Comparison of ENCODE assay signal across 29 cellular contexts in the genomic region with DNA sequence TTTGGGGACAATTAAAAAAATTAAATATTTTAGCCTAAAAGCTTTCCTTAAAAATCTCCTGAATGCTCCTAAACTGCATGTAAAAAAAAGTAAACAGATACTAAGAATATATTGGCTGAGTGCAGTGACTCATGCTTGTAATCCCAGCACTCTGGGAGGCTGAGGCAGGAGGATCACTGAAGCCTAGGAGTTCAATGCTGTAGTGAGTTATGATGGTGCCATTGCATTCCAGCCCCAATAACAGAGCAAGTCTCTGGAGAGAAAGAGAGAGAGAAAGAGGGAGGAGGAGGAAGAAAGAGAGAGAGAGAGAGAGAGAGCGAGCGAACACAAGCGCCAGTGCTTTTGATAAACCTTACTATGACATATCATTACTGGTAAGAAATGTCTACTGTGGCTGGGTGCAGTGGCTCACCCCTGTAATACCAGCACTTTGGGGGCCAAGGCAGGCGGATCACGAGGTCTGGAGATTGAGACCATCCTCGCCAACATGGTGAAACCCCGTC. TPM values are rescaled to one million over a fixed set of nuclear protein-coding genes. Genes with fewer than 3 reads are reported as not detected.
DNase-seq lines count a peak whose midpoint lies in the region; ATAC-seq and TF ChIP-seq lines count a peak whose summit lies in the region.
"Had no signal": no experiment of that assay in that cellular context is flagged by ENCODE, and none has a peak within 500 bp of the region (broad histone marks: within the 10 kb centered on the region; RNA-seq: fewer than 3 reads in every experiment).

No MANE protein-coding gene starts in this region.

- no peaks in the 10 kb centered on the region for H3K9me3 ChIP-seq in CD4-positive, alpha-beta T cell (ENCODE audit: control insufficient read depth, low read length)
- H3K9me3 ChIP-seq in PC-9 (ENCODE audit: insufficient read depth, low read depth) (no peaks in the 10 kb centered on the region), heart left ventricle (no peaks in the 10 kb centered on the region)
- H3K9me3 ChIP-seq: BLaER1, colonic mucosa, lower lobe of right lung, spleen had no signal

- TF ChIP-seq CTCF in activated CD8-positive, alpha-beta T cell treated with anti-CD3 and anti-CD28 coated beads for 36 hours (IDR thresholded peaks at IDR 0.05), result no peak
- no peak for TF ChIP-seq CTCF in CD4-positive, alpha-beta T cell (IDR thresholded peaks at IDR 0.05)
- no peak for TF ChIP-seq CTCF in PC-9 (conservative IDR thresholded peaks at IDR 0.05)
- no peak for TF ChIP-seq CTCF in foreskin keratinocyte (conservative IDR thresholded peaks at IDR 0.05)
- TF ChIP-seq CTCF in heart left ventricle (IDR thresholded peaks at IDR 0.05), result no peak

- H3K4me1 ChIP-seq in PC-9 (replicated peaks; ENCODE audit: insufficient read depth) (no peaks in the 10 kb centered on the region; the same call in 1 of the 2 replicates), foreskin keratinocyte (no peaks in the 10 kb centered on the region), heart left ventricle (peaks cover 0 to 45% (median 7%) of the 10 kb centered on the region in 12 donors)
- H3K4me1 ChIP-seq: BLaER1, colonic mucosa had no signal

- no peak overlapping the region for H3K4me2 ChIP-seq in PC-9
- H3K4me2 ChIP-seq: BLaER1 had no signal

- CTCF ChIA-PET in activated CD8-positive, alpha-beta T cell treated with anti-CD3 and anti-CD28 coated beads for 36 hours (lab: Charles Lee), result interaction anchor here (2.9 kb wide), 1 partner anchor 107 kb away, joined by 13 read pairs; the partner anchor contains the start of gene ARMC12
- CTCF ChIA-PET in activated CD8-positive, alpha-beta T cell treated with anti-CD3 and anti-CD28 coated beads, Interleukin-2, amount 10 ng/mL, durations not matched to agents 7 days and 5 days (lab: Charles Lee), result interaction anchor here (0.7 to 2.1 kb wide), 3 partner anchors 33 to 107 kb away, joined by 3 to 4 read pairs (median 4); no protein-coding TSS in a partner anchor
- CTCF ChIA-PET in CD4-positive, alpha-beta T cell (lab: Charles Lee), result no interaction called here
- CTCF ChIA-PET in PC-9 (lab: Charles Lee), result no interaction called here

- TF ChIP-seq POLR2A in heart left ventricle (IDR thresholded peaks at IDR 0.05), result no peak

- no peaks in the 10 kb centered on the region for H3K9me3 Mint-ChIP-seq in activated CD8-positive, alpha-beta T cell treated with anti-CD3 and anti-CD28 coated beads for 36 hours
- no peaks in the 10 kb centered on the region for H3K9me3 Mint-ChIP-seq in activated CD8-positive, alpha-beta T cell treated with anti-CD3 and anti-CD28 coated beads, Interleukin-2, amount 10 ng/mL, durations not matched to agents 7 days and 5 days (ENCODE audit: insufficient read depth)
- no peaks in the 10 kb centered on the region for H3K9me3 Mint-ChIP-seq in CD4-positive, alpha-beta T cell
- H3K9me3 Mint-ChIP-seq: activated T-helper 2 cell treated with anti-CD3 and anti-CD28 coated beads, Interferon-gamma antibody, Interleukin-2, Interleukin-4, amounts not matched to agents 10 μg/mL and 5 μg/mL and 100 μg/mL, durations not matched to agents 14 hours and 24 hours and 36 hours; neural crest cell; type B pancreatic cell had no signal

- H3K4me3 ChIP-seq in PC-9 (no peak overlapping the region), heart left ventricle (no peak overlapping the region)
- H3K4me3 ChIP-seq: BLaER1, colonic mucosa, GM23248, lower lobe of right lung, spleen had no signal

- ATAC-seq in activated CD8-positive, alpha-beta T cell treated with anti-CD3 and anti-CD28 coated beads for 36 hours, result no peak
- ATAC-seq in activated CD8-positive, alpha-beta T cell treated with anti-CD3 and anti-CD28 coated beads, Interleukin-2, amount 10 ng/mL, durations not matched to agents 7 days and 5 days, result no peak
- ATAC-seq in CD4-positive, alpha-beta T cell (ENCODE audit: poor library complexity), result no peak
- no peak for ATAC-seq in foreskin keratinocyte
- ATAC-seq in heart left ventricle, result no peak
- ATAC-seq in GM18858 (IDR thresholded peaks at IDR 0.05; ENCODE audit: unreplicated experiment), result no peak
- ATAC-seq: HepG2, lower lobe of right lung had no signal

- no peaks in the 10 kb centered on the region for H3F3A ChIP-seq in PC-9 (ENCODE audit: insufficient read depth, low read depth)

- intact Hi-C loops in activated CD8-positive, alpha-beta T cell treated with anti-CD3 and anti-CD28 coated beads for 36 hours (cut with micrococcal nuclease), result no loop called here
- intact Hi-C loops in CD4-positive, alpha-beta T cell (cut with DNase I, micrococcal nuclease), result loop anchor here in 1 of 2 experiments (5.0 kb wide), 1 partner anchor 37 kb away; no protein-coding TSS in a partner anchor
- intact Hi-C loops in PC-9 (cut with micrococcal nuclease; ENCODE audit: unreplicated experiment), result no loop called here
- intact Hi-C loops in heart left ventricle (cut with DNase I), result loop anchor here in 2 of 10 donors (5.0 to 10.0 kb wide), 2 partner anchors 45 to 48 kb away; no protein-coding TSS in a partner anchor

- H3K27ac Mint-ChIP-seq in activated CD8-positive, alpha-beta T cell treated with anti-CD3 and anti-CD28 coated beads for 36 hours, result peak overlapping the region; percentile 31
- no peak overlapping the region for H3K27ac Mint-ChIP-seq in activated CD8-positive, alpha-beta T cell treated with anti-CD3 and anti-CD28 coated beads, Interleukin-2, amount 10 ng/mL, durations not matched to agents 7 days and 5 days
- H3K27ac Mint-ChIP-seq in CD4-positive, alpha-beta T cell, result peak overlapping the region; percentile 71
- H3K27ac Mint-ChIP-seq: activated T-helper 2 cell treated with anti-CD3 and anti-CD28 coated beads, Interferon-gamma antibody, Interleukin-2, Interleukin-4, amounts not matched to agents 10 μg/mL and 5 μg/mL and 100 μg/mL, durations not matched to agents 14 hours and 24 hours and 36 hours; type B pancreatic cell had no signal

- no TSS peak for BruUV-seq in PC-9 (replicated peaks; lab: Mats Ljungman, UMichigan)

- 94 to 98% (median 96%) methylated on average over 7 of the region's 7 CpGs for WGBS in heart left ventricle, 4 donors

- H3K36me3 Mint-ChIP-seq in activated CD8-positive, alpha-beta T cell treated with anti-CD3 and anti-CD28 coated beads for 36 hours (ENCODE audit: low read depth), result peaks cover 37% of the 10 kb centered on the region
- H3K36me3 Mint-ChIP-seq in activated CD8-positive, alpha-beta T cell treated with anti-CD3 and anti-CD28 coated beads, Interleukin-2, amount 10 ng/mL, durations not matched to agents 7 days and 5 days (ENCODE audit: low read depth), result peaks cover 39% of the 10 kb centered on the region
- H3K36me3 Mint-ChIP-seq in CD4-positive, alpha-beta T cell (ENCODE audit: low read depth), result peaks cover 68% of the 10 kb centered on the region

- H3K4me3 Mint-ChIP-seq in activated CD8-positive, alpha-beta T cell treated with anti-CD3 and anti-CD28 coated beads for 36 hours, result no peak overlapping the region
- H3K4me3 Mint-ChIP-seq in activated CD8-positive, alpha-beta T cell treated with anti-CD3 and anti-CD28 coated beads, Interleukin-2, amount 10 ng/mL, durations not matched to agents 7 days and 5 days, result no peak overlapping the region
- H3K4me3 Mint-ChIP-seq in CD4-positive, alpha-beta T cell, result no peak overlapping the region
- H3K4me3 Mint-ChIP-seq: neural crest cell, type B pancreatic cell had no signal

- H2AFZ ChIP-seq in PC-9, result peak overlapping the region; percentile 12; the same call in 1 of the 2 replicates
- H2AFZ ChIP-seq: GM23248 had no signal

- no peaks in the 10 kb centered on the region for H3K27me3 Mint-ChIP-seq in activated CD8-positive, alpha-beta T cell treated with anti-CD3 and anti-CD28 coated beads for 36 hours
- H3K27me3 Mint-ChIP-seq in activated CD8-positive, alpha-beta T cell treated with anti-CD3 and anti-CD28 coated beads, Interleukin-2, amount 10 ng/mL, durations not matched to agents 7 days and 5 days (ENCODE audit: low read depth), result no peaks in the 10 kb centered on the region
- H3K27me3 Mint-ChIP-seq in CD4-positive, alpha-beta T cell, result no peaks in the 10 kb centered on the region
- H3K27me3 Mint-ChIP-seq: type B pancreatic cell had no signal

- no peaks in the 10 kb centered on the region for H4K20me1 ChIP-seq in PC-9 (ENCODE audit: insufficient read depth)
- H4K20me1 ChIP-seq: BLaER1 had no signal

- H3K36me3 ChIP-seq in PC-9 (ENCODE audit: low read depth), result no peaks in the 10 kb centered on the region
- H3K36me3 ChIP-seq in heart left ventricle, result peaks cover 0 to 79% (median 15%) of the 10 kb centered on the region in 9 donors
- H3K36me3 ChIP-seq: colonic mucosa had no signal

- no peaks in the 10 kb centered on the region for H3K27me3 ChIP-seq in CD4-positive, alpha-beta T cell (ENCODE audit: control insufficient read depth, insufficient read depth, low read length)
- no peaks in the 10 kb centered on the region for H3K27me3 ChIP-seq in PC-9 (ENCODE audit: insufficient read depth, low read depth)
- H3K27me3 ChIP-seq in foreskin keratinocyte, result no peaks in the 10 kb centered on the region
- no peaks in the 10 kb centered on the region for H3K27me3 ChIP-seq in heart left ventricle
- H3K27me3 ChIP-seq: BLaER1, colonic mucosa, spleen had no signal

- no peak for DNase-seq in activated CD8-positive, alpha-beta T cell treated with anti-CD3 and anti-CD28 coated beads for 36 hours
- no peak for DNase-seq in activated CD8-positive, alpha-beta T cell treated with anti-CD3 and anti-CD28 coated beads, Interleukin-2, amount 10 ng/mL, durations not matched to agents 7 days and 5 days
- no peak for DNase-seq in CD4-positive, alpha-beta T cell
- DNase-seq in PC-9 (no peak), left kidney (ENCODE audit: low read depth, low spot score) (peak; percentile 2), foreskin keratinocyte (no peak), heart left ventricle (no peak)
- DNase-seq: ACHN; amniotic stem cell; colonic mucosa; effector CD8-positive, alpha-beta T cell; EL; GM23248; head of caudate nucleus; Karpas-422; lower lobe of right lung; MV-4-11; NCI-H1436 treated with DMSO at 0.1 percent for 48 hours; NCI-H446 treated with DMSO at 0.1 percent for 48 hours; NCI-H82; right cardiac atrium; spleen had no signal

- no peaks in the 10 kb centered on the region for H3K79me2 ChIP-seq in PC-9 (ENCODE audit: low read depth)

- no peak overlapping the region for H3K27ac ChIP-seq in CD4-positive, alpha-beta T cell (ENCODE audit: low read depth, low read length)
- 0 out of 2 replicates have a peak overlapping the region, but pooled peaks have one; percentile 3 for H3K27ac ChIP-seq in PC-9
- H3K27ac ChIP-seq in foreskin keratinocyte, result no peak overlapping the region
- peak overlapping the region in 1 of 12 donors; percentile 21 for H3K27ac ChIP-seq in heart left ventricle
- H3K27ac ChIP-seq: BLaER1, colonic mucosa, epithelial cell of prostate, GM23248, lower lobe of right lung had no signal

- POLR2A ChIA-PET in activated CD8-positive, alpha-beta T cell treated with anti-CD3 and anti-CD28 coated beads for 36 hours (lab: Charles Lee), result interaction anchor here (1.2 kb wide), 1 partner anchor 12 kb away, joined by 3 read pairs; no protein-coding TSS in a partner anchor
- POLR2A ChIA-PET in activated CD8-positive, alpha-beta T cell treated with anti-CD3 and anti-CD28 coated beads, Interleukin-2, amount 10 ng/mL, durations not matched to agents 7 days and 5 days (lab: Charles Lee), result no interaction called here
- POLR2A ChIA-PET in CD4-positive, alpha-beta T cell (lab: Charles Lee), result interaction anchor here (1.2 to 1.3 kb wide), 2 partner anchors 28 to 39 kb away, joined by 3 to 4 read pairs; no protein-coding TSS in a partner anchor
- POLR2A ChIA-PET in PC-9 (lab: Charles Lee; ENCODE audit: unreplicated experiment), result interaction anchor here (0.7 kb wide), 1 partner anchor 45 kb away, joined by 3 read pairs; no protein-coding TSS in a partner anchor

- H3K4me1 Mint-ChIP-seq in activated CD8-positive, alpha-beta T cell treated with anti-CD3 and anti-CD28 coated beads for 36 hours (ENCODE audit: low read depth), result peaks cover 22% of the 10 kb centered on the region
- H3K4me1 Mint-ChIP-seq in activated CD8-positive, alpha-beta T cell treated with anti-CD3 and anti-CD28 coated beads, Interleukin-2, amount 10 ng/mL, durations not matched to agents 7 days and 5 days (ENCODE audit: low read depth), result peaks cover 13% of the 10 kb centered on the region
- peaks cover 38% of the 10 kb centered on the region for H3K4me1 Mint-ChIP-seq in CD4-positive, alpha-beta T cell (ENCODE audit: low read depth)
- H3K4me1 Mint-ChIP-seq: neural crest cell had no signal

- no peaks in the 10 kb centered on the region for H3K9me2 ChIP-seq in PC-9 (ENCODE audit: insufficient read depth)

RNA-seq across cellular contexts. Expression of gene FKBP5, which starts 58.8 kb away (rescaled TPM):
- total RNA-seq in activated CD8-positive, alpha-beta T cell treated with anti-CD3 and anti-CD28 coated beads for 36 hours, result 10 to 100 TPM; 90.6 to 93.4 TPM
- total RNA-seq in activated CD8-positive, alpha-beta T cell treated with anti-CD3 and anti-CD28 coated beads, Interleukin-2, amount 10 ng/mL, durations not matched to agents 7 days and 5 days, result 10 to 100 TPM; 78.7 to 79.5 TPM
- total RNA-seq in CD4-positive, alpha-beta T cell, result 10 to 100 TPM; 72.6 to 75.9 TPM
- total RNA-seq in PC-9 (2021) (3.9 and 5.0 TPM in 2 replicates), foreskin keratinocyte (42.2 and 59.4 TPM in 2 replicates), heart left ventricle (100 to 1,000 TPM in 5 of 9 donors, 10 to 100 TPM in 4; 19.7 to 175 (median 104) TPM)
- polyA plus RNA-seq in foreskin keratinocyte (28.1 and 41.8 TPM in 2 replicates), heart left ventricle (100 to 1,000 TPM in 1 of 2 donors, 10 to 100 TPM in 1; 36.4 to 351 TPM)

Comparison
In these comparisons a context has a peak if more than half of its experiments do, and no peak if none do; other contexts are left out.
1. CTCF ChIA-PET loops: an anchor here in activated CD8-positive, alpha-beta T cell treated with anti-CD3 and anti-CD28 coated beads for 36 hours (2.9 kb wide) and activated CD8-positive, alpha-beta T cell treated with anti-CD3 and anti-CD28 coated beads, Interleukin-2, amount 10 ng/mL, durations not matched to agents 7 days and 5 days (0.7 to 2.1 kb wide); none called in CD4-positive, alpha-beta T cell and PC-9.